4 cellular contexts compared by ENCODE assay signal in the genomic region with DNA sequence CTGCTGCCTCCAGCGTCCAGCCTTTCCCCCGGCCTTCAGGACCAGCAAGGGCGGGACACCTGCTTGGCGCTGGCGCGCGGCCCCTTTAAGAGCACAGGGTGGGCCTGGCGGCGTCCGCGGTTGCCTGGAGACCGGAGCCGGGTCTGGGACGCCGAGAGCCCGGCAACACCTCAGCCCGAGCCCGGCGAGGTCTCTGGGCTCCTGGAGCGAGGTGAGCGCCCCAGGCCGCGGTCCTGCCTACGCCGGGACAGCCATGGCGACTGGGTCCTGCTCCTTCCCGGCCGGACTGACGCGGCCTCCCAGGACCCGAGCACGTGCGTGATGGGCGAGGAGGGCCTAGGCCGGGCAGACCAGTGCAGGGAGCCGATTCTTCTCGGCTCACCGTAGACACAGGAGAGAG. TPM values are rescaled to one million over a fixed set of nuclear protein-coding genes. Genes with fewer than 3 reads are reported as not detected.
"Had no signal": no experiment of that assay in that cellular context is flagged by ENCODE, and none has a peak within 500 bp of the region (broad histone marks: within the 10 kb centered on the region; RNA-seq: fewer than 3 reads in every experiment).

A gene (plus strand): TSS at position 140 of the 400 bp plus-strand sequence. CDS start 3,575 bp downstream, outside the sequence.

RNA-seq across cellular contexts. Expression of the gene that starts here (rescaled TPM):
- total RNA-seq: bronchial epithelial cell, kidney epithelial cell, subcutaneous adipose tissue had no signal
- polyA plus RNA-seq: smooth muscle cell had no signal
